Comparison of ENCODE assay signal across 8 cellular contexts in genomic region chr19:7926021-7926726, GRCh38. TPM values are rescaled to one million over a fixed set of nuclear protein-coding genes. Genes with fewer than 3 reads are reported as not detected.
A peak's percentile ranks its signal among the peaks of the same experiment; 100 is the strongest.
DNase-seq lines count a peak whose midpoint lies in the region; ATAC-seq, FAIRE-seq and TF ChIP-seq lines count a peak whose summit lies in the region.

Gene CTXN1 (minus strand): TSS chr19:7926135. CDS start chr19:7925538, 597 bp downstream.

- H2BK5ac ChIP-seq in H9 (ENCODE audit: insufficient read length, low read length): no peak within 1 kb of the TSS

- H2AK5ac ChIP-seq in H9 (ENCODE audit: insufficient read length, low read length): no peak within 1 kb of the TSS

- no peak within 1 kb of the TSS for H2AFZ ChIP-seq in ACC112 (ENCODE audit: low read length, unreplicated experiment)
- no peak within 1 kb of the TSS for H2AFZ ChIP-seq in H9 (ENCODE audit: low read length)

- H2BK12ac ChIP-seq in H9 (ENCODE audit: insufficient read length, low read depth, low read length): no peak within 1 kb of the TSS

- FAIRE-seq in frontal cortex (lab: Jason Lieb, UNC): no peak

- H4K91ac ChIP-seq in H9 (ENCODE audit: insufficient read length, low read depth, low read length): no peak within 1 kb of the TSS

- peak within 1 kb of the TSS; percentile 78 to 91 for H3K4me3 Mint-ChIP-seq in H9

- no peak for ATAC-seq in HG02678 (IDR thresholded peaks at IDR 0.05; ENCODE audit: unreplicated experiment)

- H3K23me2 ChIP-seq in H9 (ENCODE audit: insufficient read length, low read depth, low read length, poor library complexity, severe bottlenecking): no peaks in the 10 kb centered on the region

- no peak for TF ChIP-seq POLR2A in testis (IDR thresholded peaks at IDR 0.05)

- DNase-seq in H9: peak; percentile 71
- DNase-seq in RPMI7951 (ENCODE audit: low read depth): peak; percentile 51
- peak; percentile 66 for DNase-seq in activated gamma-delta T cell (lab: John Stamatoyannopoulos, UW)
- peak; percentile 90 to 91 for DNase-seq in frontal cortex (ENCODE audit: low spot score in 2 of 2)
- DNase-seq in nucleus accumbens (lab: John Stamatoyannopoulos, UW): peak in 42 of 56 donors; percentile 9 to 80 (median 42)
- peak; percentile 83 for DNase-seq in testis

- no peaks in the 10 kb centered on the region for H4K20me1 ChIP-seq in H9 (ENCODE audit: control insufficient read depth, insufficient read depth, insufficient read length)

- no peaks in the 10 kb centered on the region for H3K79me1 ChIP-seq in H9 (ENCODE audit: insufficient read depth, low read depth, low read length, poor library complexity, severe bottlenecking)

- H3K9me3 Mint-ChIP-seq in H9: no peaks in the 10 kb centered on the region

- no peak within 1 kb of the TSS for H2BK20ac ChIP-seq in H9 (ENCODE audit: low read depth, low read length, poor library complexity, severe bottlenecking)

- peak within 1 kb of the TSS in 1 of 3 experiments; percentile 94; a peak in 1 of 7 replicates for H3K27ac Mint-ChIP-seq in H9

- H3K27me3 Mint-ChIP-seq in H9 (ENCODE audit: low read depth): no peaks in the 10 kb centered on the region

- H3K27me3 ChIP-seq in ACC112 (ENCODE audit: insufficient read depth, low read length): no peaks in the 10 kb centered on the region
- H3K27me3 ChIP-seq in H9 (ENCODE audit: insufficient read depth, low read length): no peaks in the 10 kb centered on the region
- H3K27me3 ChIP-seq in testis: no peaks in the 10 kb centered on the region

- H2BK15ac ChIP-seq in H9 (ENCODE audit: low read depth, low read length): no peak within 1 kb of the TSS; the same call in 1 of the 2 replicates

- no peak within 1 kb of the TSS for H3K18ac ChIP-seq in H9 (ENCODE audit: insufficient read length, low read depth, low read length)

- no peak; the same call in 1 of the 3 replicates for TF ChIP-seq CTCF in H9 (conservative IDR thresholded peaks at IDR 0.05)
- peak in 2 of 3 experiments; percentile 11 to 14 for TF ChIP-seq CTCF in testis (IDR thresholded peaks at IDR 0.05)

- H3K23ac ChIP-seq in H9 (ENCODE audit: insufficient read length, low read depth, low read length): no peak within 1 kb of the TSS

- H3T11ph ChIP-seq in H9 (ENCODE audit: low read length): no peak within 1 kb of the TSS

- H4K5ac ChIP-seq in H9 (ENCODE audit: insufficient read length, low read depth, low read length): no peak within 1 kb of the TSS

- peak within 1 kb of the TSS; percentile 74 for H3K4me3 ChIP-seq in ACC112 (ENCODE audit: low read depth, low read length)
- peak within 1 kb of the TSS; percentile 51 to 52 for H3K4me3 ChIP-seq in testis

- H3K79me2 ChIP-seq in ACC112 (ENCODE audit: control insufficient read depth, insufficient read depth, low read length, unreplicated experiment) (peaks cover 9% of the 10 kb centered on the region), H9 (ENCODE audit: insufficient read depth, low read length) (no peaks in the 10 kb centered on the region)

- H3K4me1 ChIP-seq in ACC112 (ENCODE audit: control insufficient read depth, insufficient read depth, low read length, unreplicated experiment) (peaks cover 28% of the 10 kb centered on the region), H9 (ENCODE audit: insufficient read depth, low read length) (0 out of 2 replicates have a peak, but pooled peaks cover 4% of the 10 kb centered on the region), testis (peaks cover 59% of the 10 kb centered on the region)

- no peak within 1 kb of the TSS for H3K4ac ChIP-seq in H9 (ENCODE audit: low read depth, low read length)

- H3K36me3 Mint-ChIP-seq in H9 (ENCODE audit: insufficient read depth in 1 of 3, low read depth in 3 of 3): peaks cover 7 to 38% (median 19%) of the 10 kb centered on the region in 3 experiments; a peak in 6 of 7 replicates

- H3K27ac ChIP-seq in ACC112 (ENCODE audit: low read depth, low read length) (no peak within 1 kb of the TSS), H9 (ENCODE audit: insufficient read length, low read depth, low read length) (no peak within 1 kb of the TSS), testis (peak within 1 kb of the TSS; percentile 0 to 66)

- no peak within 1 kb of the TSS for H3K9ac ChIP-seq in H9 (ENCODE audit: extremely low read depth, insufficient read length, low read length)

- no peaks in the 10 kb centered on the region for H3K9me3 ChIP-seq in H9 (ENCODE audit: control insufficient read depth, low read depth, low read length)
- no peaks in the 10 kb centered on the region for H3K9me3 ChIP-seq in testis

- no peak within 1 kb of the TSS for H3K56ac ChIP-seq in H9 (ENCODE audit: insufficient read length, low read depth, low read length)

- H4K8ac ChIP-seq in H9 (replicated peaks; ENCODE audit: insufficient read length, low read depth, low read length): no peak within 1 kb of the TSS

- H3K36me3 ChIP-seq in ACC112 (ENCODE audit: insufficient read depth, low read length): no peaks in the 10 kb centered on the region
- no peaks in the 10 kb centered on the region for H3K36me3 ChIP-seq in testis (ENCODE audit: low read depth, missing control alignments)

- peak within 1 kb of the TSS; percentile 62; the same call in 1 of the 2 replicates for H3K14ac ChIP-seq in H9 (ENCODE audit: insufficient read depth, low read length)

- H2BK120ac ChIP-seq in H9 (ENCODE audit: low read depth, low read length, poor library complexity, severe bottlenecking): no peak within 1 kb of the TSS

- intact Hi-C loops in testis (cut with DNase I; ENCODE audit: low total_unique reads): no loop called here

- no CpG with 5 or more reads among the region's 65 CpGs for WGBS in H9 (ENCODE audit: extremely low coverage, insufficient read length, low lambda C conversion rate)
- 2 to 19% methylated on average over 9 to 18 of the region's 65 CpGs for WGBS in testis, 2 donors

- H3K4me2 ChIP-seq in H9 (ENCODE audit: insufficient read depth, insufficient read length, low read length): peak within 1 kb of the TSS; percentile 51

- H3K4me1 Mint-ChIP-seq in H9: peaks cover 6 to 11% of the 10 kb centered on the region in 2 experiments

RNA-seq across cellular contexts. Expression of gene CTXN1, which starts in this region (rescaled TPM):
- total RNA-seq in H9 (2021) (22.7 and 24.5 TPM in 2 replicates), frontal cortex (9.4 TPM), testis (10 to 100 TPM; 40.1 to 67.2 TPM)
- 1.2 and 2.6 TPM in 2 replicates for total RNA-seq in RPMI7951 (2014; rRNA removed; shearing (Covaris generic))
- 19.4 TPM for polyA plus RNA-seq in testis (ENCODE audit: insufficient read depth, low read depth, low replicate concordance)

Comparison
In these comparisons a context has a peak if more than half of its experiments do, and no peak if none do; other contexts are left out.
1. H3K27ac ChIP-seq: peak in testis (2 of 2); none in ACC112 (single experiment) and H9 (single experiment).
2. Peak in every context shown above with its lines, with median percentiles within 50 percentile points of each other: DNase-seq.